ENCODE assay signal across 14 cellular contexts in the genomic region with DNA sequence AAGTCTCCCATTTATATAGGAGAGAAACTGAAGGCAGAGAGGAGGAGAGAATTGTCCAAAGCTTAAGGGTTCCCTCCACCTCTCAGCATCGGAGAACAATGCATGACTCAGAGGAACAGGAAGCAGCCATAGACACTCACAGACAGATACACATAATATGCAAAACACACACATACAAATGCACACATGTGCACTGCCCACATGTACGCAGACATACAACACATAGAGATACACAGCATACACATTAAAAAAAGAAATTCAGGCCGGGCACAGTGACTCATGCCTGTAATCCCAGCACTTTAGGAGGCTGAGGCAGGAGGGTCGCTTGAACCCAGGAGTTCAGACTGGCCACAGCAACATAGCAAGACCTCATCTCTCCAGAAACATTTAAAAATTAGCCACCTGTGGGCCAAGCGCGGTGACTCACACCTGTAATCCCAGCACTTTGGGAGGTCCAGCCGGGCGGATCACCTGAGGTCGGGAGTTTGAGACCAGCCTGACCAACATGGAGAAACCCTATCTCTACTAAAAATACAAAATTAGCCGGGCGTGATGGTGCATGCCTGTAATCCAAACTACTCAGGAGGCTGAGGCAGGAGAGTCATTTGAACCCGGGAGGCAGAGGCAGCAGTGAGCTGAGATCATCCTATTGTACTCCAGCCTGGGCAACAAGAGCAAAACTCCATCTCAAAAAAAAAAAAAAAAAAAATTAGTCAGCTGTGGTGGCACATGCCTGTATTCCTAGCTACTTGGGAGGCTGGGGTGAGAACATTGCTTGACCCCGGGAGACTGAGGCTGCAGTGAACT. TPM values are rescaled to one million over a fixed set of nuclear protein-coding genes. Genes with fewer than 3 reads are reported as not detected.
DNase-seq lines count a peak whose midpoint lies in the region; ATAC-seq and TF ChIP-seq lines count a peak whose summit lies in the region.
"Had no signal": no experiment of that assay in that cellular context is flagged by ENCODE, and none has a peak within 500 bp of the region (broad histone marks: within the 10 kb centered on the region; RNA-seq: fewer than 3 reads in every experiment).

No MANE protein-coding gene starts in this region.

- peak overlapping the region; percentile 16; the same call in 1 of the 2 replicates for H3K27ac ChIP-seq in HL-60 (replicated peaks)

- H3K4me1 ChIP-seq in mucosa of descending colon (ENCODE audit: low read depth): peaks cover 5% of the 10 kb centered on the region

- no peaks in the 10 kb centered on the region for H3K27me3 ChIP-seq in HL-60 (ENCODE audit: insufficient read depth, poor library complexity, severe bottlenecking)

- ATAC-seq in WTC11 (no peak), mucosa of descending colon (peak; percentile 63), GM18867 (IDR thresholded peaks at IDR 0.05; ENCODE audit: unreplicated experiment) (no peak)
- ATAC-seq: T-cell had no signal

- intact Hi-C loops in mucosa of descending colon (cut with DNase I, micrococcal nuclease): no loop called here

- TF ChIP-seq CTCF in HL-60 (IDR thresholded peaks at IDR 0.05; ENCODE audit: insufficient read depth, low read length): no peak
- no peak for TF ChIP-seq CTCF in WTC11 (IDR thresholded peaks at IDR 0.05)
- TF ChIP-seq CTCF in mucosa of descending colon (IDR thresholded peaks at IDR 0.05): no peak

- H3K9me3 Mint-ChIP-seq in WTC11: no peaks in the 10 kb centered on the region
- H3K9me3 Mint-ChIP-seq: activated T-cell treated with anti-CD3 and anti-CD28 coated beads, Interleukin-2, amount 50 U/mL, for 4 hours; T-cell had no signal

- H3K36me3 ChIP-seq in mucosa of descending colon (ENCODE audit: low read depth): no peaks in the 10 kb centered on the region

- H3K4me3 Mint-ChIP-seq in WTC11: no peak overlapping the region
- H3K4me3 Mint-ChIP-seq: activated T-cell treated with anti-CD3 and anti-CD28 coated beads, Interleukin-2, amount 50 U/mL, for 4 hours; T-cell had no signal

- peaks cover 5% of the 10 kb centered on the region; the same call in 1 of the 2 replicates for H3K27me3 Mint-ChIP-seq in WTC11 (ENCODE audit: low read depth)
- H3K27me3 Mint-ChIP-seq: T-cell had no signal

- POLR2A ChIA-PET in WTC11 (lab: Charles Lee): interaction anchor here (0.7 kb wide), 1 partner anchor 313 kb away, joined by 3 read pairs; no protein-coding TSS in a partner anchor

- H3K4me1 Mint-ChIP-seq in WTC11: peaks cover 17% of the 10 kb centered on the region

- DNase-seq in GDM1 (lab: John Stamatoyannopoulos, UW): peak; percentile 15
- peak in 1 of 2 experiments; percentile 36 for DNase-seq in HL-60 (ENCODE audit: low read depth in 1 of 2, low spot score in 1 of 2)
- DNase-seq in WTC11 (ENCODE audit: low spot score): no peak
- no peak for DNase-seq in mucosa of descending colon
- DNase-seq in NCI-H2029 treated with DMSO at 0.1 percent for 48 hours (lab: John Stamatoyannopoulos, UW): no peak
- no peak for DNase-seq in KG1 (lab: John Stamatoyannopoulos, UW)
- no peak for DNase-seq in NCI-H345 (lab: John Stamatoyannopoulos, UW)
- DNase-seq: activated T-cell treated with anti-CD3 and anti-CD28 coated beads, Interleukin-2, amount 50 U/mL, for 4 hours; central memory CD4-positive, alpha-beta T cell; DMS 273 treated with DMSO at 0.1 percent for 48 hours; NCI-H226; stimulated activated naive CD4-positive, alpha-beta T cell; T-cell had no signal

- CTCF ChIA-PET in WTC11 (lab: Charles Lee): interaction anchor here (0.8 to 7.0 kb wide), 3 partner anchors 13 to 139 kb away, joined by 3 to 41 read pairs (median 5); no protein-coding TSS in a partner anchor

- H3K4me3 ChIP-seq in HL-60 (replicated peaks; ENCODE audit: insufficient read depth, low read length): no peak overlapping the region
- H3K4me3 ChIP-seq in mucosa of descending colon: no peak overlapping the region

- H3K9me3 ChIP-seq in mucosa of descending colon: no peaks in the 10 kb centered on the region

- H3K27ac Mint-ChIP-seq in WTC11: peak overlapping the region; percentile 13; the same call in 1 of the 2 replicates
- H3K27ac Mint-ChIP-seq: T-cell had no signal

- no peaks in the 10 kb centered on the region for H3K36me3 Mint-ChIP-seq in WTC11
- H3K36me3 Mint-ChIP-seq: T-cell had no signal

TF ChIP-seq in WTC11, 78 proteins besides CTCF, POLR2A, EP300 and RAD21 (continues in another document):
- no peak for TF ChIP-seq OVOL2 (CRISPR knock-in tag; IDR thresholded peaks at IDR 0.05; ENCODE audit: borderline replicate concordance)
- TF ChIP-seq, protein P1, sequence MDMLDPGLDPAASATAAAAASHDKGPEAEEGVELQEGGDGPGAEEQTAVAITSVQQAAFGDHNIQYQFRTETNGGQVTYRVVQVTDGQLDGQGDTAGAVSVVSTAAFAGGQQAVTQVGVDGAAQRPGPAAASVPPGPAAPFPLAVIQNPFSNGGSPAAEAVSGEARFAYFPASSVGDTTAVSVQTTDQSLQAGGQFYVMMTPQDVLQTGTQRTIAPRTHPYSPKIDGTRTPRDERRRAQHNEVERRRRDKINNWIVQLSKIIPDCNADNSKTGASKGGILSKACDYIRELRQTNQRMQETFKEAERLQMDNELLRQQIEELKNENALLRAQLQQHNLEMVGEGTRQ (CRISPR knock-in tag; IDR thresholded peaks at IDR 0.05): no peak
- TF ChIP-seq TEAD4 (CRISPR knock-in tag; IDR thresholded peaks at IDR 0.05): no peak
- TF ChIP-seq, protein P2, sequence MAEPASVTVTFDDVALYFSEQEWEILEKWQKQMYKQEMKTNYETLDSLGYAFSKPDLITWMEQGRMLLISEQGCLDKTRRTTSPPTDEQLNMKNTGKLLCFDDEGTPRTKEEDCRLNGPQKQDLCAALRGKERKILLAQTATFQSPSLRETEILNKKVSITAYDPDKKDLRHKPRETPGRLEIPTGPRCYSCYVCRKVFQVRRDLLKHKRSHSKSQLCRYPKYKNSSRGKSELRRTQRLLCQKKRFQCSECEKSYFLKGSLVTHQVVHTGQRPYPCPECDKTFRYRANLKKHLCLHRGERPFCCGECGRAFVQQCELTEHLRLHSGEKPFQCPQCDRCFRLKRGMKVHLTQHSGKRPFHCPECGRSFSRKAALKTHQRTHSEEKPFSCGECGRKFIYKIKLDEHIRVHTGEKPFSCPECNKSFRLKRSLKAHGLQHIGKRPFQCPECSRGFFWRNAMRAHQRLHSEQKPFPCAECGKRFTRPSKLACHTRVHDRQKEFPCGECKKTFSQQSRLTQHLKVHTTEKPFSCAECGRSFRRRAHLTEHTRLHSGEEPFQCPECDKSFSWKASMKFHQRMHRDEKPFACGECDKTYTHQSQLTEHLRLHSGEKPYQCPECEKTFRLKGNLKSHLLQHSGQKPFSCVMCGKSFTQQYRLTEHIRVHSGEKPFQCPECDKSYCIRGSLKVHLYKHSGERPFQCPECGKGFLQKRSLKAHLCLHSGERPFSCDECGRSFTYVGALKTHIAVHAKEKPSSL (CRISPR knock-in tag; conservative IDR thresholded peaks at IDR 0.05): no peak
- no peak for TF ChIP-seq GRHL2 (CRISPR knock-in tag; IDR thresholded peaks at IDR 0.05; ENCODE audit: insufficient replicate concordance, severe bottlenecking)
- TF ChIP-seq, protein P3, sequence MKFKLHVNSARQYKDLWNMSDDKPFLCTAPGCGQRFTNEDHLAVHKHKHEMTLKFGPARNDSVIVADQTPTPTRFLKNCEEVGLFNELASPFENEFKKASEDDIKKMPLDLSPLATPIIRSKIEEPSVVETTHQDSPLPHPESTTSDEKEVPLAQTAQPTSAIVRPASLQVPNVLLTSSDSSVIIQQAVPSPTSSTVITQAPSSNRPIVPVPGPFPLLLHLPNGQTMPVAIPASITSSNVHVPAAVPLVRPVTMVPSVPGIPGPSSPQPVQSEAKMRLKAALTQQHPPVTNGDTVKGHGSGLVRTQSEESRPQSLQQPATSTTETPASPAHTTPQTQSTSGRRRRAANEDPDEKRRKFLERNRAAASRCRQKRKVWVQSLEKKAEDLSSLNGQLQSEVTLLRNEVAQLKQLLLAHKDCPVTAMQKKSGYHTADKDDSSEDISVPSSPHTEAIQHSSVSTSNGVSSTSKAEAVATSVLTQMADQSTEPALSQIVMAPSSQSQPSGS (CRISPR knock-in tag; IDR thresholded peaks at IDR 0.05; ENCODE audit: borderline replicate concordance, low read depth): no peak
- TF ChIP-seq GTF2I (CRISPR knock-in tag; conservative IDR thresholded peaks at IDR 0.05): no peak
- TF ChIP-seq, protein P4, sequence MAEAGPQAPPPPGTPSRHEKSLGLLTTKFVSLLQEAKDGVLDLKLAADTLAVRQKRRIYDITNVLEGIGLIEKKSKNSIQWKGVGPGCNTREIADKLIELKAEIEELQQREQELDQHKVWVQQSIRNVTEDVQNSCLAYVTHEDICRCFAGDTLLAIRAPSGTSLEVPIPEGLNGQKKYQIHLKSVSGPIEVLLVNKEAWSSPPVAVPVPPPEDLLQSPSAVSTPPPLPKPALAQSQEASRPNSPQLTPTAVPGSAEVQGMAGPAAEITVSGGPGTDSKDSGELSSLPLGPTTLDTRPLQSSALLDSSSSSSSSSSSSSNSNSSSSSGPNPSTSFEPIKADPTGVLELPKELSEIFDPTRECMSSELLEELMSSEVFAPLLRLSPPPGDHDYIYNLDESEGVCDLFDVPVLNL (CRISPR knock-in tag; IDR thresholded peaks at IDR 0.05; ENCODE audit: borderline replicate concordance, low read depth): no peak

RNA-seq across cellular contexts. Expression of a gene that starts 11.3 kb away (rescaled TPM):
- 70.1 to 77.0 TPM (median 72.0 TPM) in 3 replicates for total RNA-seq in WTC11 (2021)
- 10 to 100 TPM; 28.6 to 38.7 (median 35.9) TPM for total RNA-seq in mucosa of descending colon

RNA-seq across cellular contexts. Expression of a gene that starts 23.6 kb away (rescaled TPM):
- 86.6 to 94.6 TPM (median 91.5 TPM) in 3 replicates for total RNA-seq in WTC11 (2021)
- total RNA-seq in mucosa of descending colon: 10 to 100 TPM; 25.3 to 40.0 (median 30.0) TPM

RNA-seq across cellular contexts. Expression of a gene that starts 31.4 kb away (rescaled TPM):
- total RNA-seq in WTC11 (2021) (139 to 153 TPM (median 144 TPM) in 3 replicates), mucosa of descending colon (10 to 100 TPM; 87.9 to 98.0 (median 89.8) TPM)

RNA-seq across cellular contexts. Expression of a gene that starts 36.7 kb away (rescaled TPM):
- total RNA-seq in WTC11 (2021) (26.5 to 29.5 TPM (median 28.5 TPM) in 3 replicates), mucosa of descending colon (10 to 100 TPM in 1 of 3 donors, 1 to 10 TPM in 2; 7.1 to 10.1 (median 7.3) TPM)
